23 cellular contexts compared by ENCODE assay signal in the genomic region with DNA sequence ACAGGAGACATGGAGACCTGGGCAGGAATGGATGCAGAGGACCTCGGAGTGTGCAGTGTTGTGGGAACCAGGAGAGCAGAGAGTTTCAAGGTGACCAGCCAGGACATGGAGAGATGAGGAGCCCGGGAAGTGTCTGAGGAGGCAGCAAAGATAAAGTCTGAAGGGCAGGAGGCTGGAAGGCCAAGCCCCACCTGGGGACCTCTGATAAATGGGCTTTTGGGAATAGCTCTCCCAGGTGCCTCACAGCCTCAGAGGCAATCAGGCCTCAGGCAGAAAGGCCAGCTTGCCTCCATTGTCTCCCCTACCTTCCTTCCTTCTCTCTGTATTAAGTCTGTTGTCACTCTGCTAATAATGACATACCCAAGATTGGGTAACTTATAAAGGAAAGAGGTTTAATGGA.
DNase-seq lines count a peak whose midpoint lies in the region; ATAC-seq and TF ChIP-seq lines count a peak whose summit lies in the region.
"Had no signal": no experiment of that assay in that cellular context is flagged by ENCODE, and none has a peak within 500 bp of the region (broad histone marks: within the 10 kb centered on the region; RNA-seq: fewer than 3 reads in every experiment).

No MANE protein-coding gene starts in this region.

- WGBS in neuronal stem cell (ENCODE audit: extremely low coverage in 2 of 2, insufficient read length in 2 of 2, insufficient replicate concordance in 1 of 2), 2 donors, result no CpG with 5 or more reads among the region's 2 CpGs
- WGBS in sigmoid colon, 2 donors, result 90 to 91% methylated on average over 2 of the region's 2 CpGs

- no peak for ATAC-seq in GM19467 (IDR thresholded peaks at IDR 0.05; ENCODE audit: unreplicated experiment)
- ATAC-seq: A549, GM12878 had no signal

- TF ChIP-seq POLR2A in sigmoid colon (IDR thresholded peaks at IDR 0.05), result no peak

- H3K79me1 ChIP-seq in neuronal stem cell (ENCODE audit: low read depth, low read length), result no peaks in the 10 kb centered on the region

- DNase-seq in ecto neural progenitor cell (ENCODE audit: low spot score), result peak; percentile 18
- no peak for DNase-seq in neuronal stem cell (ENCODE audit: low spot score)
- peak; percentile 54 for DNase-seq in sigmoid colon
- DNase-seq in ureter (ENCODE audit: low spot score), result peak; percentile 39
- DNase-seq in glomerular visceral epithelial cell (ENCODE audit: extremely low spot score), result no peak
- no peak for DNase-seq in NOMO-1 treated with dmso at 0.1 percent for 144 hours (lab: John Stamatoyannopoulos, UW; ENCODE audit: unreplicated experiment)
- DNase-seq: 8988T; ACHN; AML-193; BE2C; CD4-positive, alpha-beta T cell; CD8-positive, alpha-beta memory T cell; DMS 273 treated with DMSO at 0.1 percent for 48 hours; DMS79; EL; GDM1; GOT3; HFFc6 had no signal

- H3K4me1 ChIP-seq in neuronal stem cell (ENCODE audit: control insufficient read depth in 2 of 2, insufficient read depth in 1 of 2, low read depth in 1 of 2, low read length in 2 of 2) (peaks cover 8% of the 10 kb centered on the region in 2 donors), sigmoid colon (peaks cover 2 to 24% (median 23%) of the 10 kb centered on the region in 4 donors)
- H3K4me1 ChIP-seq: HAP-1 had no signal

- intact Hi-C loops in sigmoid colon (cut with DNase I), result no loop called here

- H4K8ac ChIP-seq in neuronal stem cell (ENCODE audit: low read depth, low read length), result no peak overlapping the region

- no peak overlapping the region for H3K14ac ChIP-seq in neuronal stem cell (ENCODE audit: low read length)

- H3K36me3 ChIP-seq in neuronal stem cell (replicated peaks in 1 of 2; ENCODE audit: control insufficient read depth in 2 of 2, insufficient read depth in 2 of 2, low read length in 2 of 2) (no peaks in the 10 kb centered on the region), sigmoid colon (no peaks in the 10 kb centered on the region)
- H3K36me3 ChIP-seq: BE2C; BLaER1 treated with 17β-estradiol and CSF1 and Interleukin-3, amounts not matched to agents 10 nM and 100 nM; HAP-1 had no signal

- no peak overlapping the region for H2AFZ ChIP-seq in neuronal stem cell (ENCODE audit: low read length)

- no peak overlapping the region for H3K4ac ChIP-seq in neuronal stem cell (ENCODE audit: low read length)

- H3K4me3 ChIP-seq in neuronal stem cell (ENCODE audit: low read length in 2 of 2) (no peak overlapping the region), sigmoid colon (no peak overlapping the region)
- H3K4me3 ChIP-seq: A549; BLaER1 treated with 17β-estradiol and CSF1 and Interleukin-3, amounts not matched to agents 10 nM and 100 nM; GM12878; HAP-1 had no signal

- H3K4me2 ChIP-seq in neuronal stem cell (ENCODE audit: insufficient read depth, low read length, poor library complexity, severe bottlenecking), result no peak overlapping the region
- H3K4me2 ChIP-seq: A549 had no signal

- H3K9ac ChIP-seq in neuronal stem cell (ENCODE audit: low read depth, low read length, poor library complexity), result no peak overlapping the region
- H3K9ac ChIP-seq: BLaER1 treated with 17β-estradiol and CSF1 and Interleukin-3, amounts not matched to agents 10 nM and 100 nM had no signal

- H2BK15ac ChIP-seq in neuronal stem cell (ENCODE audit: low read length), result no peak overlapping the region

- H3K9me3 ChIP-seq in neuronal stem cell (replicated peaks in 1 of 2; ENCODE audit: control insufficient read depth in 2 of 2, insufficient read depth in 1 of 2, low read depth in 1 of 2, low read length in 2 of 2) (no peaks in the 10 kb centered on the region), sigmoid colon (no peaks in the 10 kb centered on the region)
- H3K9me3 ChIP-seq: A549; BE2C; BLaER1 treated with 17β-estradiol and CSF1 and Interleukin-3, amounts not matched to agents 10 nM and 100 nM; HAP-1 had no signal

- H3K27me3 ChIP-seq in neuronal stem cell (ENCODE audit: control insufficient read depth in 3 of 3, insufficient read depth in 3 of 3, low read depth in 1 of 3, low read length in 3 of 3) (peaks cover 0 to 37% (median 0%) of the 10 kb centered on the region in 3 experiments), sigmoid colon (no peaks in the 10 kb centered on the region)
- H3K27me3 ChIP-seq: BE2C; BLaER1 treated with 17β-estradiol and CSF1 and Interleukin-3, amounts not matched to agents 10 nM and 100 nM had no signal

- H4K91ac ChIP-seq in neuronal stem cell (ENCODE audit: low read depth, low read length, poor library complexity), result no peak overlapping the region

- TF ChIP-seq EP300 in sigmoid colon (IDR thresholded peaks at IDR 0.05), result no peak

- H2BK12ac ChIP-seq in neuronal stem cell (ENCODE audit: low read length), result no peak overlapping the region

- no peak overlapping the region for H3K23ac ChIP-seq in neuronal stem cell (ENCODE audit: low read depth, low read length, poor library complexity)

- no peak overlapping the region for H2BK5ac ChIP-seq in neuronal stem cell (ENCODE audit: low read length)

- H2BK120ac ChIP-seq in neuronal stem cell (ENCODE audit: low read depth, low read length), result no peak overlapping the region

- H3K27ac ChIP-seq in neuronal stem cell (replicated peaks; ENCODE audit: low read length) (no peak overlapping the region), sigmoid colon (no peak overlapping the region)

- TF ChIP-seq CTCF in sigmoid colon (IDR thresholded peaks at IDR 0.05), result no peak

- H2AK5ac ChIP-seq in neuronal stem cell (ENCODE audit: low read depth, low read length), result no peak overlapping the region

- H3K18ac ChIP-seq in neuronal stem cell (ENCODE audit: low read length), result peak overlapping the region; percentile 15

Comparison
In these comparisons a context has a peak if more than half of its experiments do, and no peak if none do; other contexts are left out.
1. DNase-seq: peak in ecto neural progenitor cell (single experiment), sigmoid colon (single experiment) and ureter (single experiment); none in neuronal stem cell (single experiment), glomerular visceral epithelial cell (single experiment) and NOMO-1 treated with dmso at 0.1 percent for 144 hours (single experiment).